In genomic region chr1:3868464-3869006, GRCh38 we compare ENCODE assay signal across 18 cellular contexts. TPM values are rescaled to one million over a fixed set of nuclear protein-coding genes. Genes with fewer than 3 reads are reported as not detected.
A peak's percentile ranks its signal among the peaks of the same experiment; 100 is the strongest.
DNase-seq lines count a peak whose midpoint lies in the region; ATAC-seq, FAIRE-seq and TF ChIP-seq lines count a peak whose summit lies in the region.
"Had no signal": no experiment of that assay in that cellular context is flagged by ENCODE, and none has a peak within 500 bp of the region (broad histone marks: within the 10 kb centered on the region; RNA-seq: fewer than 3 reads in every experiment).

No MANE protein-coding gene starts in this region.

- H2BK20ac ChIP-seq in H1 (ENCODE audit: low read length) = no peak overlapping the region

- CTCF ChIA-PET in H1 (lab: Charles Lee; ENCODE audit: partially characterized antibody) = interaction anchor here (0.6 to 1.4 kb wide), 5 partner anchors 10 to 782 kb away, joined by 3 to 5 read pairs (median 3); partner anchors contain the start of gene DFFB

- no peak overlapping the region for H2BK120ac ChIP-seq in H1 (replicated peaks; ENCODE audit: low read depth, low read length)

- H4K91ac ChIP-seq in H1 (replicated peaks; ENCODE audit: insufficient read length, low read length) = no peak overlapping the region

- H3K14ac ChIP-seq in H1 (ENCODE audit: insufficient read length) = no peak overlapping the region

- H3K27ac ChIP-seq in H1 (ENCODE audit: low read depth, low read length) (no peak overlapping the region), small intestine (ENCODE audit: low read depth in 1 of 2, low read length in 1 of 2) (peak overlapping the region in 1 of 2 donors; percentile 92)
- H3K27ac ChIP-seq: esophagus squamous epithelium, pancreas, PC-9, SK-N-MC had no signal

- no peak overlapping the region for H3K4me2 ChIP-seq in H1 (ENCODE audit: insufficient read depth in 1 of 2, low read depth in 2 of 2, low read length in 2 of 2)
- H3K4me2 ChIP-seq: PC-9 had no signal

- H3K4me3 ChIP-seq in H1 (ENCODE audit: extremely low read depth in 1 of 4, insufficient read depth in 2 of 4, low read depth in 3 of 4, low read length in 4 of 4) (no peak overlapping the region), H7 (ENCODE audit: insufficient read depth, low read depth, low read length) (no peak overlapping the region), small intestine (ENCODE audit: low read depth in 1 of 2, low read length in 2 of 2) (no peak overlapping the region)
- H3K4me3 ChIP-seq: esophagus squamous epithelium, pancreas, PC-9, SK-N-MC had no signal

- no peak for DNase-seq in GM12892 (ENCODE audit: insufficient read length)
- DNase-seq in H1 (ENCODE audit: low read depth in 1 of 2, low spot score in 2 of 2) = no peak
- no peak for DNase-seq in omental fat pad (ENCODE audit: low spot score)
- DNase-seq in H7 = no peak
- DNase-seq in small intestine = no peak
- DNase-seq: AML-193, Caco-2, caudate nucleus, esophagus squamous epithelium, H9, NCI-H1694, pancreas, PC-9, T-helper 9 cell had no signal

- H3K4ac ChIP-seq in H1 (replicated peaks; ENCODE audit: insufficient read length, low read depth, low read length) = no peak overlapping the region

- H3K27me3 ChIP-seq in H1 (replicated peaks in 1 of 4; ENCODE audit: control insufficient read depth in 3 of 4, extremely low read depth in 1 of 4, insufficient read depth in 3 of 4, low read length in 3 of 4) (no peaks in the 10 kb centered on the region), H7 (ENCODE audit: control insufficient read depth, insufficient read depth, low read length) (no peaks in the 10 kb centered on the region), small intestine (ENCODE audit: control insufficient read depth in 2 of 2, insufficient read depth in 2 of 2, low read length in 2 of 2) (no peaks in the 10 kb centered on the region)
- H3K27me3 ChIP-seq: esophagus squamous epithelium, pancreas had no signal

- no peak for TF ChIP-seq RAD21 in H1 (IDR thresholded peaks at IDR 0.05 in 1 of 2, conservative IDR thresholded peaks at IDR 0.05 in 1 of 2; ENCODE audit: low read depth in 2 of 2, low read length in 2 of 2)

- TF ChIP-seq CTCF in H1 (IDR thresholded peaks at IDR 0.05; ENCODE audit: control extremely low read depth in 1 of 3, insufficient read depth in 1 of 3, low read depth in 1 of 3, low read length in 3 of 3) (no peak), omental fat pad (IDR thresholded peaks at IDR 0.05) (no peak)

- no peaks in the 10 kb centered on the region for H3K4me1 ChIP-seq in H1 (replicated peaks in 1 of 4; ENCODE audit: control insufficient read depth in 3 of 4, insufficient read depth in 4 of 4, low read length in 3 of 4)
- no peaks in the 10 kb centered on the region for H3K4me1 ChIP-seq in small intestine (ENCODE audit: control insufficient read depth in 2 of 2, insufficient read depth in 1 of 2, low read depth in 1 of 2, low read length in 1 of 2)
- H3K4me1 ChIP-seq: Caco-2, esophagus squamous epithelium, pancreas had no signal

- WGBS in H1 (ENCODE audit: extremely low coverage in 1 of 2, insufficient coverage in 1 of 2, insufficient read length in 1 of 2, insufficient replicate concordance in 2 of 2, low coverage in 1 of 2, low lambda C conversion rate in 2 of 2, missing lambda C conversion rate in 1 of 2), 2 experiments = 80% methylated on average over 13 of the region's 13 CpGs; no CpG with 5 or more reads in 1 of the 2 experiments
- 78 to 84% (median 82%) methylated on average over 13 of the region's 13 CpGs for WGBS in small intestine, 3 donors

- no peak overlapping the region; the same call in 1 of the 2 replicates for H4K8ac ChIP-seq in H1 (ENCODE audit: extremely low read depth, insufficient read depth, low read length)

- no peak for TF ChIP-seq EP300 in H1 (IDR thresholded peaks at IDR 0.05; ENCODE audit: borderline replicate concordance in 1 of 2, low read depth in 2 of 2, low read length in 2 of 2)

- no peak overlapping the region for H2AFZ ChIP-seq in H1 (ENCODE audit: low read length)
- H2AFZ ChIP-seq: PC-9 had no signal

- TF ChIP-seq POLR2A in GM12892 (IDR thresholded peaks at IDR 0.05; ENCODE audit: low read depth, low read length) = no peak
- TF ChIP-seq POLR2A in H1 (IDR thresholded peaks at IDR 0.05; ENCODE audit: control extremely low read depth in 1 of 2, low read depth in 2 of 2, low read length in 2 of 2) = no peak

- H3K9ac ChIP-seq in H1 (replicated peaks in 1 of 4; ENCODE audit: extremely low read depth in 1 of 4, low read depth in 3 of 4, low read length in 3 of 4) = no peak overlapping the region

- H3K36me3 ChIP-seq in H1 (ENCODE audit: control insufficient read depth in 2 of 4, insufficient read depth in 4 of 4, low read length in 3 of 4) (peaks cover 0 to 3% (median 0%) of the 10 kb centered on the region in 4 experiments; a peak in 2 of 8 replicates), H7 (replicated peaks; ENCODE audit: control insufficient read depth, insufficient read depth, low read length) (no peaks in the 10 kb centered on the region; the same call in 1 of the 2 replicates), small intestine (ENCODE audit: control insufficient read depth in 2 of 2, insufficient read depth in 2 of 2, low read length in 2 of 2) (peaks cover 5 to 8% of the 10 kb centered on the region in 2 donors)

- no peak overlapping the region for H4K5ac ChIP-seq in H1 (ENCODE audit: insufficient read length, low read depth, low read length)

- no peak overlapping the region for H2BK12ac ChIP-seq in H1 (ENCODE audit: low read depth, low read length)

- H3K23ac ChIP-seq in H1 (ENCODE audit: insufficient read length) = no peak overlapping the region

- H2AK5ac ChIP-seq in H1 (ENCODE audit: low read depth, low read length) = no peak overlapping the region

- H3K79me1 ChIP-seq in H1 (ENCODE audit: low read depth, low read length) = no peaks in the 10 kb centered on the region

- POLR2A ChIA-PET in H1 (lab: Charles Lee; ENCODE audit: partially characterized antibody) = interaction anchor here (0.5 kb wide), 1 partner anchor 25 kb away, joined by 3 read pairs; no protein-coding TSS in a partner anchor

- peaks cover 0 to 2% of the 10 kb centered on the region in 2 experiments for H4K20me1 ChIP-seq in H1 (replicated peaks in 1 of 2; ENCODE audit: control insufficient read depth in 1 of 2, insufficient read depth in 2 of 2, low read length in 2 of 2)

- FAIRE-seq in GM12892 (lab: Jason Lieb, UNC) (peak; percentile 9), H1 (lab: Jason Lieb, UNC) (no peak), small intestine (lab: Jason Lieb, UNC) (no peak)
- FAIRE-seq: GM19239, pancreas had no signal

- ATAC-seq in omental fat pad (ENCODE audit: low FRiP score) = peak; percentile 53
- ATAC-seq in HG03378 (IDR thresholded peaks at IDR 0.05; ENCODE audit: unreplicated experiment) = no peak
- ATAC-seq: activated CD4-positive, CD25-positive, alpha-beta regulatory T cell treated with anti-CD3 and anti-CD28 coated beads, Interleukin-2, amount 50 U/mL, for 24 hours had no signal

- no peaks in the 10 kb centered on the region for H3K79me2 ChIP-seq in H1 (ENCODE audit: control insufficient read depth in 1 of 2, insufficient read depth in 2 of 2, low read length in 2 of 2)

- H2BK15ac ChIP-seq in H1 (ENCODE audit: low read length) = no peak overlapping the region

- no peak overlapping the region for H3K18ac ChIP-seq in H1 (ENCODE audit: extremely low read depth, low read length)

- no peaks in the 10 kb centered on the region; the same call in 1 of the 2 replicates for H3K23me2 ChIP-seq in H1 (ENCODE audit: low read depth, low read length)

- no peak overlapping the region for H2BK5ac ChIP-seq in H1 (ENCODE audit: low read depth, low read length)

- H3K56ac ChIP-seq in H1 (replicated peaks; ENCODE audit: insufficient read length, low read depth, low read length) = no peak overlapping the region

- peaks cover 0 to 8% of the 10 kb centered on the region in 2 experiments; a peak in 1 of 4 replicates for H3K9me3 ChIP-seq in H1 (ENCODE audit: insufficient read depth in 2 of 2, low read depth in 1 of 2, low read length in 1 of 2)
- H3K9me3 ChIP-seq in small intestine (ENCODE audit: control insufficient read depth, low read depth) = no peaks in the 10 kb centered on the region
- H3K9me3 ChIP-seq: Caco-2, esophagus squamous epithelium, pancreas had no signal

RNA-seq across cellular contexts. Expression of gene DFFB, which starts 11.3 kb away (rescaled TPM):
- polyA plus RNA-seq in GM12892 (2012; ENCODE audit: missing spikeins) = 7.1 TPM
- 9.2 and 11.9 TPM in 2 replicates for total RNA-seq in H1 (2021; fragmentation: NEBNext Ultra II Directional; extraction: Animal tissue kit (Norgen Biotek cat#: 25700))
- polyA plus RNA-seq in H1 (2011; rRNA removed) = 6.5 and 8.6 TPM in 2 replicates
- polyA plus RNA-seq in H1 (2011; cell fraction: cytosol; rRNA removed) = 9.6 TPM
- 10.0 TPM for polyA plus RNA-seq in H1 (2011; cell fraction: nucleus; rRNA removed)
- polyA plus RNA-seq in H1 (2012, experiment 1 of 2) = 6.5 to 7.8 TPM (median 6.9 TPM) in 4 replicates
- 6.0 TPM for polyA plus RNA-seq in H1 (2012, experiment 2 of 2)
- polyA plus RNA-seq in H1 (2013, experiment 1 of 2) = 8.7 TPM
- 9.0 TPM for polyA plus RNA-seq in H1 (2013, experiment 2 of 2)
- 3.8 and 4.8 TPM in 2 replicates for polyA minus RNA-seq in H1 (2011; rRNA and poly(A)+ RNA removed)
- 4.9 TPM for polyA minus RNA-seq in H1 (2011; cell fraction: cytosol; rRNA and poly(A)+ RNA removed)
- 2.1 TPM for polyA minus RNA-seq in H1 (2011; cell fraction: nucleus; rRNA and poly(A)+ RNA removed)
- 10 to 100 TPM in 1 of 4 donors, 1 to 10 TPM in 3; 4.6 to 16.2 (median 6.9) TPM for total RNA-seq in omental fat pad
- 12.1 and 14.1 TPM in 2 replicates for total RNA-seq in H7 (2014; rRNA removed; shearing (Covaris generic))
- 10 to 100 TPM in 2 of 3 donors, 1 to 10 TPM in 1; 8.7 to 22.6 (median 14.6) TPM for polyA plus RNA-seq in small intestine

RNA-seq across cellular contexts. Expression of gene CEP104, which starts 11.5 kb away (rescaled TPM):
- 12.5 TPM for polyA plus RNA-seq in GM12892 (2012; ENCODE audit: missing spikeins)
- 38.0 and 43.9 TPM in 2 replicates for total RNA-seq in H1 (2021; fragmentation: NEBNext Ultra II Directional; extraction: Animal tissue kit (Norgen Biotek cat#: 25700))
- polyA plus RNA-seq in H1 (2011; rRNA removed) (8.0 and 15.5 TPM in 2 replicates), small intestine (10 to 100 TPM in 1 of 3 donors, 1 to 10 TPM in 2; 8.7 to 12.7 (median 8.9) TPM)
- polyA plus RNA-seq in H1 (2011; cell fraction: cytosol; rRNA removed) = 10.7 TPM
- 28.7 TPM for polyA plus RNA-seq in H1 (2011; cell fraction: nucleus; rRNA removed)
- polyA plus RNA-seq in H1 (2012, experiment 1 of 2) = 15.8 to 22.7 TPM (median 18.7 TPM) in 4 replicates
- polyA plus RNA-seq in H1 (2012, experiment 2 of 2) = 5.6 TPM
- polyA plus RNA-seq in H1 (2013, experiment 1 of 2) = 11.7 TPM
- 10.7 TPM for polyA plus RNA-seq in H1 (2013, experiment 2 of 2)
- polyA minus RNA-seq in H1 (2011; rRNA and poly(A)+ RNA removed) = 26.5 and 34.4 TPM in 2 replicates
- polyA minus RNA-seq in H1 (2011; cell fraction: cytosol; rRNA and poly(A)+ RNA removed) = 18.4 TPM
- polyA minus RNA-seq in H1 (2011; cell fraction: nucleus; rRNA and poly(A)+ RNA removed) = 11.7 TPM
- 10 to 100 TPM; 20.2 to 31.7 (median 25.7) TPM for total RNA-seq in omental fat pad
- 22.8 and 35.8 TPM in 2 replicates for total RNA-seq in H7 (2014; rRNA removed; shearing (Covaris generic))

RNA-seq across cellular contexts. Expression of gene C1orf174, which starts 31.5 kb away (rescaled TPM):
- polyA plus RNA-seq in GM12892 (2012; ENCODE audit: missing spikeins) = 31.6 TPM
- total RNA-seq in H1 (2021; fragmentation: NEBNext Ultra II Directional; extraction: Animal tissue kit (Norgen Biotek cat#: 25700)) = 28.4 and 28.5 TPM in 2 replicates
- polyA plus RNA-seq in H1 (2011; rRNA removed) (31.1 and 32.4 TPM in 2 replicates), small intestine (10 to 100 TPM; 10.8 to 20.1 (median 19.2) TPM)
- 35.9 TPM for polyA plus RNA-seq in H1 (2011; cell fraction: cytosol; rRNA removed)
- polyA plus RNA-seq in H1 (2011; cell fraction: nucleus; rRNA removed) = 31.2 TPM
- 25.9 to 34.1 TPM (median 27.7 TPM) in 4 replicates for polyA plus RNA-seq in H1 (2012, experiment 1 of 2)
- polyA plus RNA-seq in H1 (2012, experiment 2 of 2) = 7.2 TPM
- polyA plus RNA-seq in H1 (2013, experiment 1 of 2) = 21.3 TPM
- 22.1 TPM for polyA plus RNA-seq in H1 (2013, experiment 2 of 2)
- 21.0 and 24.5 TPM in 2 replicates for polyA minus RNA-seq in H1 (2011; rRNA and poly(A)+ RNA removed)
- polyA minus RNA-seq in H1 (2011; cell fraction: cytosol; rRNA and poly(A)+ RNA removed) = 16.9 TPM
- polyA minus RNA-seq in H1 (2011; cell fraction: nucleus; rRNA and poly(A)+ RNA removed) = 11.5 TPM
- 10 to 100 TPM; 14.2 to 20.6 (median 19.0) TPM for total RNA-seq in omental fat pad
- 60.5 and 63.9 TPM in 2 replicates for total RNA-seq in H7 (2014; rRNA removed; shearing (Covaris generic))
